20 cellular contexts compared by ENCODE assay signal in the genomic region with DNA sequence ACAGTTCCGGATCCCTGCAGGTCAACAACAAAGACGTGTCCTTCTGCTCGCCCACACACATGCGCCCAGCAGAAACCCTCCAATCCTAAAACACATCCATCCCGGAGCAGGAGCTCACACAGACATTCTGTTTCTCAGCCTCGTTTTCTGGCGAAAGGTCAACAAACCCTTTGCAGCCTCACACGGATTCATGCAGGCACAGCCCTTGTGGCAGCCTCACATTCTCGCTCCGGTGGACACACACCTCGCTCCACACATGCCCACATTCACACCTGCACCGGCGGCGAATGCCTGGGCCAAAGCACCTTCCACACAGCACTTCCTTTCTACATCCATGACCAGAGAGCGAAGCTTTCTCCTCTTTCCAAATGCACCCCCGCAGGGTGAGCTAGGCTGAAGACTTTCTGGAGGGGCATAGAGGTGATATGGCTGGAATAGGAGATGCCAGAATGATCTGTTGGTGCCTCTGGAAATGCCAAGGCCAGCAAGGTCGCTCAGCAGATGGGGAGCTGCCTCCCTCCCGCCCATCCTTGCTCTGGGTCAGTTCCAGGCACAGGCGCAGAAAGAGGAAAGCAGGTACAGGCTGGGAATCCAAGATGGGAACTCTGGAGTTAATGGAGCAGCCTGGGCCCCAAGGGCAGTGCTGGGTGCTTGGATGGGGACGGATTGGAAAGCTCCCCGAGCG.
"Had no signal": no experiment of that assay in that cellular context is flagged by ENCODE, and none has a peak within 500 bp of the region (broad histone marks: within the 10 kb centered on the region; RNA-seq: fewer than 3 reads in every experiment).

No MANE protein-coding gene starts in this region.

- H3K4me3 Mint-ChIP-seq: mesothelial cell of epicardium; naive thymus-derived CD4-positive, alpha-beta T cell; nephron; stimulated activated naive B cell treated with anti-CD40 and anti-IgM and Interleukin-4, amounts not matched to agents 10 μg/mL and 1 μg/mL and 100 μg/mL, for 72 hours; stimulated activated naive CD8-positive, alpha-beta T cell treated with anti-CD3 and anti-CD28 coated beads, Interleukin-15, Interleukin-2, amounts not matched to agents 100 ng/mL and 50 ng/mL, for 24 hours had no signal

- ATAC-seq: gastroesophageal sphincter; left lobe of liver; naive thymus-derived CD4-positive, alpha-beta T cell; right lobe of liver had no signal

- H3K4me2 ChIP-seq: hepatocyte had no signal

- H3K36me3 Mint-ChIP-seq: mesothelial cell of epicardium; naive thymus-derived CD4-positive, alpha-beta T cell; stimulated activated naive B cell treated with anti-CD40 and anti-IgM and Interleukin-4, amounts not matched to agents 10 μg/mL and 1 μg/mL and 100 μg/mL, for 72 hours had no signal

- H3K9me3 ChIP-seq: esophagus muscularis mucosa, gastroesophageal sphincter, heart left ventricle, pancreas, right lobe of liver, thoracic aorta, tibial nerve, upper lobe of left lung had no signal

- DNase-seq: foreskin keratinocyte; heart left ventricle; kidney; naive thymus-derived CD4-positive, alpha-beta T cell; occipital lobe; pancreas; right lobe of liver; stimulated activated naive B cell treated with anti-CD40 and anti-IgM and Interleukin-4, amounts not matched to agents 10 μg/mL and 1 μg/mL and 100 μg/mL, for 72 hours; upper lobe of left lung had no signal

- H3K4me1 Mint-ChIP-seq: mesothelial cell of epicardium; stimulated activated naive B cell treated with anti-CD40 and anti-IgM and Interleukin-4, amounts not matched to agents 10 μg/mL and 1 μg/mL and 100 μg/mL, for 72 hours had no signal

- H3K27ac ChIP-seq: coronary artery, esophagus muscularis mucosa, foreskin keratinocyte, gastroesophageal sphincter, heart left ventricle, hepatocyte, pancreas, right lobe of liver, thoracic aorta, tibial nerve, upper lobe of left lung had no signal

- H3K27me3 ChIP-seq: hepatocyte, pancreas, right lobe of liver, tibial nerve, upper lobe of left lung had no signal

- H3K79me2 ChIP-seq: hepatocyte had no signal

- H3K4me1 ChIP-seq: esophagus muscularis mucosa, foreskin keratinocyte, gastroesophageal sphincter, heart left ventricle, pancreas, right lobe of liver, tibial nerve, upper lobe of left lung had no signal

- H3K36me3 ChIP-seq: esophagus muscularis mucosa, gastroesophageal sphincter, heart left ventricle, pancreas, right lobe of liver, thoracic aorta, tibial nerve, upper lobe of left lung had no signal

- H3K27ac Mint-ChIP-seq: mesothelial cell of epicardium; naive thymus-derived CD4-positive, alpha-beta T cell; nephron; stimulated activated naive B cell treated with anti-CD40 and anti-IgM and Interleukin-4, amounts not matched to agents 10 μg/mL and 1 μg/mL and 100 μg/mL, for 72 hours; stimulated activated naive CD8-positive, alpha-beta T cell treated with anti-CD3 and anti-CD28 coated beads, Interleukin-15, Interleukin-2, amounts not matched to agents 100 ng/mL and 50 ng/mL, for 24 hours had no signal

- H3K9me3 Mint-ChIP-seq: mesothelial cell of epicardium; nephron; stimulated activated naive B cell treated with anti-CD40 and anti-IgM and Interleukin-4, amounts not matched to agents 10 μg/mL and 1 μg/mL and 100 μg/mL, for 72 hours; stimulated activated naive CD8-positive, alpha-beta T cell treated with anti-CD3 and anti-CD28 coated beads, Interleukin-15, Interleukin-2, amounts not matched to agents 100 ng/mL and 50 ng/mL, for 24 hours had no signal

- H3K4me3 ChIP-seq: coronary artery, esophagus muscularis mucosa, gastroesophageal sphincter, heart left ventricle, hepatocyte, lung, pancreas, right lobe of liver, thoracic aorta, tibial nerve, upper lobe of left lung had no signal

- H2AFZ ChIP-seq: hepatocyte had no signal
